11 cellular contexts compared by ENCODE assay signal in the genomic region with DNA sequence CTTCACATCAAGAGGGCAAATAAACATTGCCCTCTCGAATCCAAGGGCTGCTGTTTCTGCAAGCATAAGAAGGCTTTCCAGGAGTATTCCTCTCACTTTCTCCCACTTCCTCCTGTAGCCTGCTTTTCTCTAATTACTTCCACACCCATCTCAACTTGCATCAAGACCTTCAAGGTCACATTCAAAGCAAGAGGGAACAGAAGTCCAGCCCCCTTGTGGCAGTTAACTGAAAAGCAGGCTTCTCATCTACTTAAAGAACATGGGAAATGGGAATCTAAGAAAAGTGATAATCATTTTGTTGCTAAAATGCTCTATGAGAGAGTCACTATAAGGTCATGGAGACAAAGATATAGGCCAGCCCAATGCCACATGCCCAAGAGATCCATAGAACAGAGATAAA.
DNase-seq lines count a peak whose midpoint lies in the region; ATAC-seq, FAIRE-seq and TF ChIP-seq lines count a peak whose summit lies in the region.
"Had no signal": no experiment of that assay in that cellular context is flagged by ENCODE, and none has a peak within 500 bp of the region (broad histone marks: within the 10 kb centered on the region; RNA-seq: fewer than 3 reads in every experiment).

No MANE protein-coding gene starts in this region.

- no peak overlapping the region for H3K27ac Mint-ChIP-seq in astrocyte (ENCODE audit: unreplicated experiment)
- H3K27ac Mint-ChIP-seq in osteocyte (ENCODE audit: unreplicated experiment): no peak overlapping the region
- H3K27ac Mint-ChIP-seq in naive thymus-derived CD4-positive, alpha-beta T cell: no peak overlapping the region
- H3K27ac Mint-ChIP-seq: B cell; stimulated activated naive CD8-positive, alpha-beta T cell treated with anti-CD3 and anti-CD28 coated beads, Interleukin-15, Interleukin-2, amounts not matched to agents 100 ng/mL and 50 ng/mL, for 24 hours had no signal

- no peak overlapping the region for H3K9ac ChIP-seq in astrocyte (ENCODE audit: low read length)

- H3K4me1 ChIP-seq in astrocyte (ENCODE audit: insufficient read depth, low read length): no peaks in the 10 kb centered on the region
- no peaks in the 10 kb centered on the region for H3K4me1 ChIP-seq in naive thymus-derived CD4-positive, alpha-beta T cell (ENCODE audit: control insufficient read depth in 2 of 2, insufficient read depth in 2 of 2, low read length in 2 of 2)
- no peaks in the 10 kb centered on the region for H3K4me1 ChIP-seq in vagina

- TF ChIP-seq POLR2A in vagina (IDR thresholded peaks at IDR 0.05): no peak

- H3K4me2 ChIP-seq in astrocyte (ENCODE audit: low read length): no peak overlapping the region

- intact Hi-C loops in naive thymus-derived CD4-positive, alpha-beta T cell (cut with micrococcal nuclease): no loop called here
- intact Hi-C loops in vagina (cut with DNase I): no loop called here

- H4K20me1 ChIP-seq in astrocyte (ENCODE audit: insufficient read depth, low read length): no peaks in the 10 kb centered on the region

- H3K27me3 ChIP-seq in astrocyte (ENCODE audit: insufficient read depth, low read length) (no peaks in the 10 kb centered on the region), vagina (no peaks in the 10 kb centered on the region)
- H3K27me3 ChIP-seq in naive thymus-derived CD4-positive, alpha-beta T cell (ENCODE audit: control insufficient read depth in 2 of 2, insufficient read depth in 2 of 2, low read length in 2 of 2): no peaks in the 10 kb centered on the region

- CTCF ChIA-PET in naive thymus-derived CD4-positive, alpha-beta T cell (lab: Charles Lee): no interaction called here

- H3K4me1 Mint-ChIP-seq in astrocyte (ENCODE audit: low read depth, unreplicated experiment) (peaks cover 4% of the 10 kb centered on the region), osteocyte (ENCODE audit: unreplicated experiment) (peaks cover 5% of the 10 kb centered on the region)
- H3K4me1 Mint-ChIP-seq in naive thymus-derived CD4-positive, alpha-beta T cell: no peaks in the 10 kb centered on the region
- H3K4me1 Mint-ChIP-seq: B cell had no signal

- H3K9me3 ChIP-seq in astrocyte (ENCODE audit: insufficient read depth, low read depth, low read length) (no peaks in the 10 kb centered on the region), vagina (no peaks in the 10 kb centered on the region)
- no peaks in the 10 kb centered on the region for H3K9me3 ChIP-seq in naive thymus-derived CD4-positive, alpha-beta T cell (ENCODE audit: control insufficient read depth in 2 of 3, low read length in 3 of 3)

- H3K36me3 ChIP-seq in astrocyte (ENCODE audit: insufficient read depth, low read length): no peaks in the 10 kb centered on the region
- H3K36me3 ChIP-seq in naive thymus-derived CD4-positive, alpha-beta T cell (ENCODE audit: control insufficient read depth in 2 of 3, insufficient read depth in 3 of 3, low read length in 3 of 3): no peaks in the 10 kb centered on the region
- H3K36me3 ChIP-seq in vagina: no peaks in the 10 kb centered on the region

- no peak for FAIRE-seq in astrocyte (lab: Jason Lieb, UNC)

- H3K4me3 ChIP-seq in astrocyte (ENCODE audit: insufficient read depth, low read depth, low read length) (no peak overlapping the region), vagina (no peak overlapping the region)
- H3K4me3 ChIP-seq in naive thymus-derived CD4-positive, alpha-beta T cell (ENCODE audit: low read length): no peak overlapping the region

- H3K9me3 Mint-ChIP-seq in astrocyte (ENCODE audit: unreplicated experiment): no peaks in the 10 kb centered on the region
- peaks cover 14% of the 10 kb centered on the region for H3K9me3 Mint-ChIP-seq in osteocyte (ENCODE audit: unreplicated experiment)
- H3K9me3 Mint-ChIP-seq in naive thymus-derived CD4-positive, alpha-beta T cell: peaks cover 0 to 6% (median 0%) of the 10 kb centered on the region in 11 donors
- H3K9me3 Mint-ChIP-seq: stimulated activated naive CD8-positive, alpha-beta T cell treated with anti-CD3 and anti-CD28 coated beads, Interleukin-15, Interleukin-2, amounts not matched to agents 100 ng/mL and 50 ng/mL, for 24 hours had no signal

- POLR2A ChIA-PET in naive thymus-derived CD4-positive, alpha-beta T cell (lab: Charles Lee): no interaction called here

- no peak overlapping the region for H2AFZ ChIP-seq in astrocyte (ENCODE audit: low read depth, low read length)

- no peaks in the 10 kb centered on the region for H3K79me2 ChIP-seq in astrocyte (ENCODE audit: insufficient read depth, low read length)

- DNase-seq in NCI-H2171 treated with DMSO at 0.1 percent for 48 hours (lab: John Stamatoyannopoulos, UW) (peak; percentile 16), NCI-H2171 (lab: John Stamatoyannopoulos, UW) (no peak), HT-29 (ENCODE audit: low spot score) (peak; percentile 41), astrocyte (ENCODE audit: low read depth) (no peak), osteocyte (ENCODE audit: extremely low spot score, unreplicated experiment) (no peak), NCI-H2081 (lab: John Stamatoyannopoulos, UW) (no peak), vagina (ENCODE audit: extremely low spot score in 2 of 2) (no peak)
- no peak for DNase-seq in naive thymus-derived CD4-positive, alpha-beta T cell
- DNase-seq: NCI-H2029 had no signal

- H3K27ac ChIP-seq in astrocyte (ENCODE audit: low read depth, low read length) (no peak overlapping the region), vagina (no peak overlapping the region)
- no peak overlapping the region for H3K27ac ChIP-seq in naive thymus-derived CD4-positive, alpha-beta T cell (ENCODE audit: low read depth, low read length)

- TF ChIP-seq CTCF in astrocyte (IDR thresholded peaks at IDR 0.05; ENCODE audit: insufficient read depth, low read depth, low read length): peak; percentile 50
- peak; percentile 39 for TF ChIP-seq CTCF in osteocyte (IDR thresholded peaks at IDR 0.05)
- TF ChIP-seq CTCF in vagina (IDR thresholded peaks at IDR 0.05): no peak

- H3K27me3 Mint-ChIP-seq in astrocyte (ENCODE audit: low read depth, unreplicated experiment) (no peaks in the 10 kb centered on the region), osteocyte (ENCODE audit: unreplicated experiment) (no peaks in the 10 kb centered on the region)
- H3K27me3 Mint-ChIP-seq in naive thymus-derived CD4-positive, alpha-beta T cell: no peaks in the 10 kb centered on the region
- H3K27me3 Mint-ChIP-seq: B cell; stimulated activated naive CD8-positive, alpha-beta T cell treated with anti-CD3 and anti-CD28 coated beads, Interleukin-15, Interleukin-2, amounts not matched to agents 100 ng/mL and 50 ng/mL, for 24 hours had no signal

- ATAC-seq in naive thymus-derived CD4-positive, alpha-beta T cell: no peak

- H3K4me3 Mint-ChIP-seq in astrocyte (ENCODE audit: unreplicated experiment): no peak overlapping the region
- H3K4me3 Mint-ChIP-seq in osteocyte (ENCODE audit: unreplicated experiment): no peak overlapping the region
- H3K4me3 Mint-ChIP-seq in naive thymus-derived CD4-positive, alpha-beta T cell: no peak overlapping the region
- H3K4me3 Mint-ChIP-seq: B cell; stimulated activated naive CD8-positive, alpha-beta T cell treated with anti-CD3 and anti-CD28 coated beads, Interleukin-15, Interleukin-2, amounts not matched to agents 100 ng/mL and 50 ng/mL, for 24 hours had no signal

- H3K36me3 Mint-ChIP-seq in astrocyte (ENCODE audit: low read depth, unreplicated experiment) (no peaks in the 10 kb centered on the region), osteocyte (ENCODE audit: unreplicated experiment) (no peaks in the 10 kb centered on the region)
- no peaks in the 10 kb centered on the region for H3K36me3 Mint-ChIP-seq in naive thymus-derived CD4-positive, alpha-beta T cell

Comparison
In these comparisons a context has a peak if more than half of its experiments do, and no peak if none do; other contexts are left out.
1. DNase-seq: peak in NCI-H2171 treated with DMSO at 0.1 percent for 48 hours (single experiment) and HT-29 (single experiment); none in NCI-H2171 (single experiment), astrocyte (single experiment), osteocyte (single experiment), NCI-H2081 (0 of 2), naive thymus-derived CD4-positive, alpha-beta T cell (0 of 9) and vagina (0 of 2).
2. CTCF ChIP-seq: peak in astrocyte (single experiment) and osteocyte (single experiment); none in vagina (0 of 3).